2 cellular contexts compared by ENCODE assay signal in genomic region chr1:177230228-177231016, GRCh38.
TF ChIP-seq lines count a peak whose summit lies in the region.

No MANE protein-coding gene starts in this region.

TF ChIP-seq in GM23338, 12 proteins besides CTCF, POLR2A, EP300 and RAD21 (continued from another document):
- TF ChIP-seq ETS1 (IDR thresholded peaks at IDR 0.05) = no peak
- TF ChIP-seq ZNF462 (CRISPR knock-in tag; IDR thresholded peaks at IDR 0.05) = no peak
- no peak for TF ChIP-seq CREB1 (CRISPR knock-in tag; IDR thresholded peaks at IDR 0.05; ENCODE audit: low read depth)
- no peak for TF ChIP-seq EZH2 (IDR thresholded peaks at IDR 0.05; ENCODE audit: low read depth, unreplicated experiment)
- no peak for TF ChIP-seq STAT1 (IDR thresholded peaks at IDR 0.05; ENCODE audit: unreplicated experiment)
- TF ChIP-seq POLR2AphosphoS5 (IDR thresholded peaks at IDR 0.05; ENCODE audit: low read depth) = no peak

TF ChIP-seq in neural cell, 6 proteins besides CTCF, POLR2A, EP300 and RAD21:
- TF ChIP-seq REST (IDR thresholded peaks at IDR 0.05; ENCODE audit: borderline replicate concordance) (no peak), TAF1 (IDR thresholded peaks at IDR 0.05; ENCODE audit: low read depth) (no peak), EZH2 (IDR thresholded peaks at IDR 0.05; ENCODE audit: borderline replicate concordance, insufficient read depth, low read length, poor library complexity, severe bottlenecking) (no peak), POLR2AphosphoS5 (IDR thresholded peaks at IDR 0.05) (no peak), SMC3 (conservative IDR thresholded peaks at IDR 0.05; ENCODE audit: poor library complexity) (no peak), MXI1 (conservative IDR thresholded peaks at IDR 0.05; ENCODE audit: poor library complexity, severe bottlenecking) (no peak)
